Comparison of ENCODE assay signal across 6 cellular contexts in the genomic region with DNA sequence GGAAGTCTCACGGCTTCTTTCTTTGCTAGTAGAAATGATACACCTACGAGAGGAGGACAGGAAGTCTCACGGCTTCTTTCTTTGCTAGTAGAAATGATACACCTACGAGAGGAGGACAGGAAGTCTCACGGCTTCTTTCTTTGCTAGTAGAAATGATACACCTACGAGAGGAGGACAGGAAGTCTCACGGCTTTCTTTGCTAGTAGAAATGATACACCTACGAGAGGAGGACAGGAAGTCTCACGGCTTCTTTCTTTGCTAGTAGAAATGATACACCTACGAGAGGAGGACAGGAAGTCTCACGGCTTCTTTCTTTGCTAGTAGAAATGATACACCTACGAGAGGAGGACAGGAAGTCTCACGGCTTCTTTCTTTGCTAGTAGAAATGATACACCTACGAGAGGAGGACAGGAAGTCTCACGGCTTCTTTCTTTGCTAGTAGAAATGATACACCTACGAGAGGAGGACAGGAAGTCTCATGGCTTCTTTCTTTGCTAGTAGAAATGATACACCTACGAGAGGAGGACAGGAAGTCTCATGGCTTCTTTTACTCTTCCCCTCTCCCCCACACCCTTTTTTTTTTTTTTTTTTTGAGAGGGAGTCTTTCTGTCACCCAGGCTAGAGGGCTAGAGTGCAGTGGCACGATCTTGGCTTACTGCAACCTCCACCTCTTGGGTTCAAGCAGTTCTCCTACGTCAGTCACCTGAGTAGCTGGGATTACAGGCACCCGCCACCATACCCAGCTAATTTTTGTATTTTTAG. TPM values are rescaled to one million over a fixed set of nuclear protein-coding genes. Genes with fewer than 3 reads are reported as not detected.
DNase-seq lines count a peak whose midpoint lies in the region; ATAC-seq and TF ChIP-seq lines count a peak whose summit lies in the region.
"Not testable (repeated sequence)": the region's sequence is repeated elsewhere in the genome, so short reads cannot be mapped to it uniquely, and the experiment has no call there.

No MANE protein-coding gene starts in this region.

- H3K36me3 ChIP-seq in CD4-positive, alpha-beta memory T cell (ENCODE audit: insufficient read depth, low read length) = peaks cover 55% of the 10 kb centered on the region
- peaks cover 85% of the 10 kb centered on the region for H3K36me3 ChIP-seq in lower lobe of right lung

- H3K36me3 Mint-ChIP-seq in CD4-positive, alpha-beta memory T cell = peaks cover 48 to 63% of the 10 kb centered on the region in 2 donors
- H3K36me3 Mint-ChIP-seq in T-helper 1 cell treated with Interleukin-12 subunit alpha and Interleukin-12 subunit beta and Interleukin-4 antibody, amounts not matched to agents 30 μg/mL and 1 μg/mL, for 36 hours (ENCODE audit: low read depth) = peaks cover 54% of the 10 kb centered on the region
- peaks cover 56% of the 10 kb centered on the region for H3K36me3 Mint-ChIP-seq in activated CD8-positive, alpha-beta memory T cell treated with anti-CD3 and anti-CD28 coated beads, Interleukin-2, amount 10 ng/mL, durations not matched to agents 7 days and 5 days
- H3K36me3 Mint-ChIP-seq in activated naive CD4-positive, alpha-beta T cell treated with anti-CD3 and anti-CD28 coated beads, Interleukin-2, amount 50 U/mL, for 72 hours = peaks cover 51 to 63% of the 10 kb centered on the region in 2 donors
- H3K36me3 Mint-ChIP-seq in stimulated activated naive CD8-positive, alpha-beta T cell treated with anti-CD3 and anti-CD28 coated beads, Interleukin-15, Interleukin-2, amounts not matched to agents 100 ng/mL and 50 ng/mL, for 24 hours (ENCODE audit: low read depth) = peaks cover 76% of the 10 kb centered on the region

- not testable (repeated sequence) for H3K27me3 ChIP-seq in CD4-positive, alpha-beta memory T cell (ENCODE audit: insufficient read depth, low read length); lower lobe of right lung (ENCODE audit: low read depth)

- H3K4me3 Mint-ChIP-seq in CD4-positive, alpha-beta memory T cell = peak overlapping the region in 5 of 8 donors; percentile 41 to 65 (median 53)
- H3K4me3 Mint-ChIP-seq in T-helper 1 cell treated with Interleukin-12 subunit alpha and Interleukin-12 subunit beta and Interleukin-4 antibody, amounts not matched to agents 30 μg/mL and 1 μg/mL, for 36 hours = peak overlapping the region; percentile 60
- not testable (repeated sequence) for H3K4me3 Mint-ChIP-seq in activated CD8-positive, alpha-beta memory T cell treated with anti-CD3 and anti-CD28 coated beads, Interleukin-2, amount 10 ng/mL, durations not matched to agents 7 days and 5 days
- H3K4me3 Mint-ChIP-seq in stimulated activated naive CD8-positive, alpha-beta T cell treated with anti-CD3 and anti-CD28 coated beads, Interleukin-15, Interleukin-2, amounts not matched to agents 100 ng/mL and 50 ng/mL, for 24 hours = peak overlapping the region; percentile 20

- TF ChIP-seq CTCF in lower lobe of right lung (IDR thresholded peaks at IDR 0.05) = not testable (repeated sequence)

- POLR2A ChIA-PET in CD4-positive, alpha-beta memory T cell (lab: Charles Lee; ENCODE audit: partially characterized antibody) = interaction anchor here (0.8 to 1.6 kb wide), 4 partner anchors 16 to 276 kb away, joined by 3 to 10 read pairs (median 4); a partner anchor contains a TSS

- H3K4me1 Mint-ChIP-seq in CD4-positive, alpha-beta memory T cell = peaks cover 7 to 36% (median 24%) of the 10 kb centered on the region in 4 donors
- H3K4me1 Mint-ChIP-seq in T-helper 1 cell treated with Interleukin-12 subunit alpha and Interleukin-12 subunit beta and Interleukin-4 antibody, amounts not matched to agents 30 μg/mL and 1 μg/mL, for 36 hours (ENCODE audit: low read depth) = peaks cover 38% of the 10 kb centered on the region
- peaks cover 58% of the 10 kb centered on the region for H3K4me1 Mint-ChIP-seq in activated CD8-positive, alpha-beta memory T cell treated with anti-CD3 and anti-CD28 coated beads, Interleukin-2, amount 10 ng/mL, durations not matched to agents 7 days and 5 days
- peaks cover 53% of the 10 kb centered on the region for H3K4me1 Mint-ChIP-seq in stimulated activated naive CD8-positive, alpha-beta T cell treated with anti-CD3 and anti-CD28 coated beads, Interleukin-15, Interleukin-2, amounts not matched to agents 100 ng/mL and 50 ng/mL, for 24 hours (ENCODE audit: low read depth)

- peaks cover 39% of the 10 kb centered on the region for H3K4me1 ChIP-seq in CD4-positive, alpha-beta memory T cell (ENCODE audit: insufficient read depth, low read length)
- not testable (repeated sequence) for H3K4me1 ChIP-seq in lower lobe of right lung

- peaks cover 0 to 44% (median 33%) of the 10 kb centered on the region in 8 donors for H3K9me3 Mint-ChIP-seq in CD4-positive, alpha-beta memory T cell
- H3K9me3 Mint-ChIP-seq in T-helper 1 cell treated with Interleukin-12 subunit alpha and Interleukin-12 subunit beta and Interleukin-4 antibody, amounts not matched to agents 30 μg/mL and 1 μg/mL, for 36 hours = peaks cover 14% of the 10 kb centered on the region
- H3K9me3 Mint-ChIP-seq in activated CD8-positive, alpha-beta memory T cell treated with anti-CD3 and anti-CD28 coated beads, Interleukin-2, amount 10 ng/mL, durations not matched to agents 7 days and 5 days (ENCODE audit: low read depth); activated naive CD4-positive, alpha-beta T cell treated with anti-CD3 and anti-CD28 coated beads, Interleukin-2, amount 50 U/mL, for 72 hours; stimulated activated naive CD8-positive, alpha-beta T cell treated with anti-CD3 and anti-CD28 coated beads, Interleukin-15, Interleukin-2, amounts not matched to agents 100 ng/mL and 50 ng/mL, for 24 hours: not testable (repeated sequence)

- intact Hi-C loops in CD4-positive, alpha-beta memory T cell (cut with micrococcal nuclease); lower lobe of right lung (cut with DNase I): not testable (repeated sequence)

- not testable (repeated sequence) for H3K27ac ChIP-seq in CD4-positive, alpha-beta memory T cell (ENCODE audit: low read depth, low read length)
- peak overlapping the region; percentile 24 for H3K27ac ChIP-seq in lower lobe of right lung

- peak overlapping the region; percentile 29 to 32 for H3K4me3 ChIP-seq in CD4-positive, alpha-beta memory T cell (ENCODE audit: low read length in 2 of 2)
- H3K4me3 ChIP-seq in lower lobe of right lung = not testable (repeated sequence)

- CTCF ChIA-PET in CD4-positive, alpha-beta memory T cell (lab: Charles Lee; ENCODE audit: partially characterized antibody) = interaction anchor here (1.7 kb wide), 1 partner anchor 149 kb away, joined by 4 read pairs; no protein-coding TSS in a partner anchor
- CTCF ChIA-PET in activated CD8-positive, alpha-beta memory T cell treated with anti-CD3 and anti-CD28 coated beads, Interleukin-2, amount 10 ng/mL, durations not matched to agents 7 days and 5 days (lab: Charles Lee) = interaction anchor here (2.4 kb wide), 1 partner anchor 26 kb away, joined by 14 read pairs; no protein-coding TSS in a partner anchor

- ATAC-seq in activated CD8-positive, alpha-beta memory T cell treated with anti-CD3 and anti-CD28 coated beads, Interleukin-2, amount 10 ng/mL, durations not matched to agents 7 days and 5 days; activated naive CD4-positive, alpha-beta T cell treated with anti-CD3 and anti-CD28 coated beads, Interleukin-2, amount 50 U/mL, for 72 hours; lower lobe of right lung: not testable (repeated sequence)

- peak overlapping the region in 4 of 7 donors; percentile 22 to 64 (median 39) for H3K27ac Mint-ChIP-seq in CD4-positive, alpha-beta memory T cell
- H3K27ac Mint-ChIP-seq in T-helper 1 cell treated with Interleukin-12 subunit alpha and Interleukin-12 subunit beta and Interleukin-4 antibody, amounts not matched to agents 30 μg/mL and 1 μg/mL, for 36 hours = peak overlapping the region; percentile 93
- H3K27ac Mint-ChIP-seq in activated CD8-positive, alpha-beta memory T cell treated with anti-CD3 and anti-CD28 coated beads, Interleukin-2, amount 10 ng/mL, durations not matched to agents 7 days and 5 days = peak overlapping the region; percentile 89
- H3K27ac Mint-ChIP-seq in activated naive CD4-positive, alpha-beta T cell treated with anti-CD3 and anti-CD28 coated beads, Interleukin-2, amount 50 U/mL, for 72 hours = peak overlapping the region; percentile 90 to 95
- H3K27ac Mint-ChIP-seq in stimulated activated naive CD8-positive, alpha-beta T cell treated with anti-CD3 and anti-CD28 coated beads, Interleukin-15, Interleukin-2, amounts not matched to agents 100 ng/mL and 50 ng/mL, for 24 hours = peak overlapping the region; percentile 46

- not testable (repeated sequence) for H3K27me3 Mint-ChIP-seq in CD4-positive, alpha-beta memory T cell; T-helper 1 cell treated with Interleukin-12 subunit alpha and Interleukin-12 subunit beta and Interleukin-4 antibody, amounts not matched to agents 30 μg/mL and 1 μg/mL, for 36 hours (ENCODE audit: low read depth); activated CD8-positive, alpha-beta memory T cell treated with anti-CD3 and anti-CD28 coated beads, Interleukin-2, amount 10 ng/mL, durations not matched to agents 7 days and 5 days; stimulated activated naive CD8-positive, alpha-beta T cell treated with anti-CD3 and anti-CD28 coated beads, Interleukin-15, Interleukin-2, amounts not matched to agents 100 ng/mL and 50 ng/mL, for 24 hours

- H3K9me3 ChIP-seq in CD4-positive, alpha-beta memory T cell (ENCODE audit: control insufficient read depth in 1 of 2, low read length in 2 of 2) = peaks cover 11 to 16% of the 10 kb centered on the region in 2 donors
- not testable (repeated sequence) for H3K9me3 ChIP-seq in lower lobe of right lung

- peak in 4 of 5 donors; percentile 34 to 57 (median 54) for DNase-seq in CD4-positive, alpha-beta memory T cell
- DNase-seq in activated CD8-positive, alpha-beta memory T cell treated with anti-CD3 and anti-CD28 coated beads, Interleukin-2, amount 10 ng/mL, durations not matched to agents 7 days and 5 days; activated naive CD4-positive, alpha-beta T cell treated with anti-CD3 and anti-CD28 coated beads, Interleukin-2, amount 50 U/mL, for 72 hours (ENCODE audit: low spot score in 2 of 2); lower lobe of right lung: not testable (repeated sequence)

RNA-seq across cellular contexts. Expression of a gene that starts 23.4 kb away (rescaled TPM):
- total RNA-seq in CD4-positive, alpha-beta memory T cell = 1 to 10 TPM; 3.7 to 4.1 TPM
- under 1 TPM in 1 of 2 donors, not detected in 1; 0.22 TPM for polyA plus RNA-seq in CD4-positive, alpha-beta memory T cell
- total RNA-seq in activated CD8-positive, alpha-beta memory T cell treated with anti-CD3 and anti-CD28 coated beads, Interleukin-2, amount 10 ng/mL, durations not matched to agents 7 days and 5 days = 10 to 100 TPM; 17.5 to 19.0 TPM
- 10 to 100 TPM; 14.2 to 18.8 TPM for total RNA-seq in activated naive CD4-positive, alpha-beta T cell treated with anti-CD3 and anti-CD28 coated beads, Interleukin-2, amount 50 U/mL, for 72 hours
- total RNA-seq in lower lobe of right lung = 1.2 TPM

RNA-seq across cellular contexts. Expression of a gene that starts 31.6 kb away (rescaled TPM):
- 10 to 100 TPM; 86.4 to 88.7 TPM for total RNA-seq in CD4-positive, alpha-beta memory T cell
- 100 to 1,000 TPM in 1 of 2 donors, 10 to 100 TPM in 1; 63.8 to 101 TPM for polyA plus RNA-seq in CD4-positive, alpha-beta memory T cell
- 10 to 100 TPM; 77.5 to 80.6 TPM for total RNA-seq in activated CD8-positive, alpha-beta memory T cell treated with anti-CD3 and anti-CD28 coated beads, Interleukin-2, amount 10 ng/mL, durations not matched to agents 7 days and 5 days
- total RNA-seq in activated naive CD4-positive, alpha-beta T cell treated with anti-CD3 and anti-CD28 coated beads, Interleukin-2, amount 50 U/mL, for 72 hours = 10 to 100 TPM; 82.1 to 82.7 TPM
- 57.2 TPM for total RNA-seq in lower lobe of right lung

RNA-seq across cellular contexts. Expression of a gene that starts 33.1 kb away (rescaled TPM):
- total RNA-seq in CD4-positive, alpha-beta memory T cell = 1 to 10 TPM; 7.4 to 7.5 TPM
- 10 to 100 TPM in 1 of 2 donors, 1 to 10 TPM in 1; 9.7 to 13.0 TPM for polyA plus RNA-seq in CD4-positive, alpha-beta memory T cell
- 10 to 100 TPM; 26.0 to 33.4 TPM for total RNA-seq in activated CD8-positive, alpha-beta memory T cell treated with anti-CD3 and anti-CD28 coated beads, Interleukin-2, amount 10 ng/mL, durations not matched to agents 7 days and 5 days
- 10 to 100 TPM in 1 of 2 donors, 1 to 10 TPM in 1; 8.2 to 65.4 TPM for total RNA-seq in activated naive CD4-positive, alpha-beta T cell treated with anti-CD3 and anti-CD28 coated beads, Interleukin-2, amount 50 U/mL, for 72 hours
- total RNA-seq in lower lobe of right lung = 3.6 TPM

RNA-seq across cellular contexts. Expression of a gene that starts 36.9 kb away (rescaled TPM):
- not detected for total RNA-seq in CD4-positive, alpha-beta memory T cell
- not detected for polyA plus RNA-seq in CD4-positive, alpha-beta memory T cell
- 1 to 10 TPM in 1 of 2 experiments, under 1 TPM in 1; 0.20 to 1.8 TPM for total RNA-seq in activated CD8-positive, alpha-beta memory T cell treated with anti-CD3 and anti-CD28 coated beads, Interleukin-2, amount 10 ng/mL, durations not matched to agents 7 days and 5 days
- 1 to 10 TPM in 1 of 2 donors, under 1 TPM in 1; 0.39 to 1.4 TPM for total RNA-seq in activated naive CD4-positive, alpha-beta T cell treated with anti-CD3 and anti-CD28 coated beads, Interleukin-2, amount 50 U/mL, for 72 hours
- total RNA-seq in lower lobe of right lung = 48.3 TPM

RNA-seq across cellular contexts. Expression of a gene that starts 42.8 kb away (rescaled TPM):
- 10 to 100 TPM; 20.7 to 22.0 TPM for total RNA-seq in CD4-positive, alpha-beta memory T cell
- polyA plus RNA-seq in CD4-positive, alpha-beta memory T cell = 1 to 10 TPM in 1 of 2 donors, under 1 TPM in 1; 0.20 to 1.7 TPM
- total RNA-seq in activated CD8-positive, alpha-beta memory T cell treated with anti-CD3 and anti-CD28 coated beads, Interleukin-2, amount 10 ng/mL, durations not matched to agents 7 days and 5 days = 10 to 100 TPM; 13.5 to 18.2 TPM
- 10 to 100 TPM in 1 of 2 donors, 1 to 10 TPM in 1; 10.0 to 21.4 TPM for total RNA-seq in activated naive CD4-positive, alpha-beta T cell treated with anti-CD3 and anti-CD28 coated beads, Interleukin-2, amount 50 U/mL, for 72 hours
- 13.7 TPM for total RNA-seq in lower lobe of right lung

Comparison
In these comparisons a context has a peak if more than half of its experiments do, and no peak if none do; other contexts are left out.
1. H3K27ac Mint-ChIP-seq: peak in every context shown above with its lines; median percentile 93 in T-helper 1 cell treated with Interleukin-12 subunit alpha and Interleukin-12 subunit beta and Interleukin-4 antibody, amounts not matched to agents 30 μg/mL and 1 μg/mL, for 36 hours; 92 in activated naive CD4-positive, alpha-beta T cell treated with anti-CD3 and anti-CD28 coated beads, Interleukin-2, amount 50 U/mL, for 72 hours; 89 in activated CD8-positive, alpha-beta memory T cell treated with anti-CD3 and anti-CD28 coated beads, Interleukin-2, amount 10 ng/mL, durations not matched to agents 7 days and 5 days; 46 in stimulated activated naive CD8-positive, alpha-beta T cell treated with anti-CD3 and anti-CD28 coated beads, Interleukin-15, Interleukin-2, amounts not matched to agents 100 ng/mL and 50 ng/mL, for 24 hours; 39 in CD4-positive, alpha-beta memory T cell.